8 cellular contexts compared by ENCODE assay signal in the genomic region with DNA sequence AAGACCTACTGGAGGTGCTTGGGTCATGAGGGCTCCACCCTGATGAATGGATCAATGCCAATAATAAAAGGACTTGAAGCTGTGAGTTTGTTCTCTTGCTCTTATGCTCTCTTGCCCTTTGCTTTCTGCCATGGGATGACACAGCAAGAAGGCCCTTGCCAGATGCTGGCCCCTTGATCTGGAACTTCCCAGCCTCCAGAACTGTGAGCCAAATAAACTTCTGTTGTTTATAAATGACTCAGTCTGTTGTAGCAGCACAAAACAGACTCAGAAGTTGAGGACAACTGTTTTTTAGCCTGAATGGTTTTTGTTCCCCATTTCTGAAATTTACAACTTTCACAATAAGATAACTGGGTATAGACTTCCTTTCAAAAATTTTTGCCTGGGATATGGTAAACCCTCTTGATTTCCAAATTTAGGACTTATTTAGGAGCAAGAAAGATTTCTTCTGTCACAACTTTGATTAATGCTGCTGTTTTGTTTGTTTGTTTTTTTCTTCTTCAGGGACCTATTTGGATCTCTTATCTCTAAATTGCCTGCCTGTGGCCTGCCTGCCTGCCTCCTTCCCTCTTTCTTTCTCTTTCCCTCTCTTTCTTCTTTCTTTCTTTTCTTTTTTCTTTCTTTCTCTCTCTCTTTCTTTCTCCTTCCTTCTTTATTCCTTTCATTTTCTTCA. TPM values are rescaled to one million over a fixed set of nuclear protein-coding genes. Genes with fewer than 3 reads are reported as not detected.
DNase-seq lines count a peak whose midpoint lies in the region; ATAC-seq, FAIRE-seq and TF ChIP-seq lines count a peak whose summit lies in the region.

No MANE protein-coding gene starts in this region.

- H3K4me1 Mint-ChIP-seq in activated T-helper 17 cell treated with anti-CD3 and anti-CD28 coated beads, Interleukin-2, amount 50 U/mL, for 72 hours, result no peaks in the 10 kb centered on the region

- no peaks in the 10 kb centered on the region for H3K27me3 ChIP-seq in right atrium auricular region

- H3K27ac Mint-ChIP-seq in activated T-helper 17 cell treated with anti-CD3 and anti-CD28 coated beads, Interleukin-2, amount 50 U/mL, for 72 hours, result no peak overlapping the region

- H3K4me3 Mint-ChIP-seq in activated T-helper 17 cell treated with anti-CD3 and anti-CD28 coated beads, Interleukin-2, amount 50 U/mL, for 72 hours, result no peak overlapping the region

- TF ChIP-seq CTCF in NB4 (IDR thresholded peaks at IDR 0.05; ENCODE audit: low read depth, low read length) (no peak), right atrium auricular region (IDR thresholded peaks at IDR 0.05) (no peak)

- ATAC-seq in GM21825 (IDR thresholded peaks at IDR 0.05; ENCODE audit: unreplicated experiment), result peak; percentile 77
- no peak for ATAC-seq in activated T-helper 17 cell treated with anti-CD3 and anti-CD28 coated beads, Interleukin-2, amount 50 U/mL, for 72 hours (replicated peaks)

- no peaks in the 10 kb centered on the region for H3K36me3 Mint-ChIP-seq in activated T-helper 17 cell treated with anti-CD3 and anti-CD28 coated beads, Interleukin-2, amount 50 U/mL, for 72 hours (ENCODE audit: low read depth)

- H3K4me1 ChIP-seq in right atrium auricular region, result no peaks in the 10 kb centered on the region

- H3K27me3 Mint-ChIP-seq in activated T-helper 17 cell treated with anti-CD3 and anti-CD28 coated beads, Interleukin-2, amount 50 U/mL, for 72 hours, result no peaks in the 10 kb centered on the region

- no peaks in the 10 kb centered on the region for H3K36me3 ChIP-seq in right atrium auricular region

- peak; percentile 58; the same call in 1 of the 2 replicates for TF ChIP-seq POLR2A in GM12892 (IDR thresholded peaks at IDR 0.05; ENCODE audit: low read depth, low read length)
- no peak for TF ChIP-seq POLR2A in NB4 (IDR thresholded peaks at IDR 0.05; ENCODE audit: extremely low read depth, insufficient read length)

- H3K4me3 ChIP-seq in NB4 (ENCODE audit: low read depth, low read length), result no peak overlapping the region
- H3K4me3 ChIP-seq in right atrium auricular region, result no peak overlapping the region

- DNase-seq in GM12892 (ENCODE audit: insufficient read length) (no peak), NB4 (ENCODE audit: low read depth) (peak; percentile 61), right atrium auricular region (ENCODE audit: low spot score) (no peak), urothelium cell line (ENCODE audit: low spot score) (no peak), superior temporal gyrus (ENCODE audit: extremely low spot score) (no peak), cerebellum (ENCODE audit: low spot score) (no peak)

- no peaks in the 10 kb centered on the region for H3K9me3 Mint-ChIP-seq in activated T-helper 17 cell treated with anti-CD3 and anti-CD28 coated beads, Interleukin-2, amount 50 U/mL, for 72 hours

- H3K27ac ChIP-seq in right atrium auricular region, result peak overlapping the region; percentile 5 to 26

- peak; percentile 95 for FAIRE-seq in GM12892 (lab: Jason Lieb, UNC)
- no peak for FAIRE-seq in urothelium cell line (lab: Jason Lieb, UNC)

- H3K9me3 ChIP-seq in right atrium auricular region, result peaks cover 0 to 9% of the 10 kb centered on the region in 2 donors

RNA-seq across cellular contexts. Expression of a gene that starts 12.1 kb away (rescaled TPM):
- polyA plus RNA-seq in GM12892 (2012; ENCODE audit: missing spikeins), result 161 TPM
- total RNA-seq in right atrium auricular region (10 to 100 TPM; 12.3 to 15.0 TPM), cerebellum (12.2 TPM)
- total RNA-seq in activated T-helper 17 cell treated with anti-CD3 and anti-CD28 coated beads, Interleukin-2, amount 50 U/mL, for 72 hours, result 10 to 100 TPM in 1 of 2 donors, 1 to 10 TPM in 1; 4.5 to 36.3 TPM
